Comparison of ENCODE assay signal across 8 cellular contexts in genomic region chr1:100400332-100400933, GRCh38. TPM values are rescaled to one million over a fixed set of nuclear protein-coding genes. Genes with fewer than 3 reads are reported as not detected.
DNase-seq lines count a peak whose midpoint lies in the region; ATAC-seq and TF ChIP-seq lines count a peak whose summit lies in the region.

No MANE protein-coding gene starts in this region.

- H3K9me3 ChIP-seq in OCI-LY7 (ENCODE audit: low read length) = peaks cover 8% of the 10 kb centered on the region; the same call in 1 of the 2 replicates
- H3K9me3 ChIP-seq in lung (ENCODE audit: control insufficient read depth in 2 of 2, insufficient read depth in 1 of 2, low read length in 1 of 2) = no peaks in the 10 kb centered on the region

- CTCF ChIA-PET in OCI-LY7 (lab: Charles Lee; ENCODE audit: unreplicated experiment) = interaction anchor here (1.1 kb wide), 1 partner anchor 44 kb away, joined by 3 read pairs; no protein-coding TSS in a partner anchor
- CTCF ChIA-PET in activated naive CD4-positive, alpha-beta T cell treated with anti-CD3 and anti-CD28 coated beads, Interleukin-2, amount 10 ng/mL, durations not matched to agents 7 days and 5 days (lab: Charles Lee) = interaction anchor here (1.1 to 1.4 kb wide), 3 partner anchors 14 to 55 kb away, joined by 3 to 5 read pairs (median 3); no protein-coding TSS in a partner anchor

- H3K27me3 Mint-ChIP-seq in CD14-positive monocyte (ENCODE audit: low read depth in 3 of 3) = peaks cover 0 to 4% (median 0%) of the 10 kb centered on the region in 3 donors
- no peaks in the 10 kb centered on the region for H3K27me3 Mint-ChIP-seq in activated naive CD4-positive, alpha-beta T cell treated with anti-CD3 and anti-CD28 coated beads, Interleukin-2, amount 10 ng/mL, durations not matched to agents 7 days and 5 days

- H3K27me3 ChIP-seq in lung (ENCODE audit: control insufficient read depth, insufficient read depth) = no peaks in the 10 kb centered on the region

- peak overlapping the region; percentile 70 for H2AFZ ChIP-seq in OCI-LY7 (ENCODE audit: low read length)

- ATAC-seq in GM21723 (IDR thresholded peaks at IDR 0.05; ENCODE audit: unreplicated experiment) = peak; percentile 78
- ATAC-seq in lung (ENCODE audit: insufficient read depth, low FRiP score) = no peak
- peak; percentile 57 for ATAC-seq in stimulated activated naive CD8-positive, alpha-beta T cell treated with anti-CD3 and anti-CD28 coated beads, Interleukin-15, Interleukin-2, amounts not matched to agents 100 U/mL and 50 U/mL, for 24 hours
- ATAC-seq in GM19324 (IDR thresholded peaks at IDR 0.05; ENCODE audit: low FRiP score, unreplicated experiment) = no peak

- H3K27ac ChIP-seq in OCI-LY7 (ENCODE audit: low read depth, low read length, poor library complexity, severe bottlenecking) (peak overlapping the region; percentile 8), lung (ENCODE audit: low read depth in 1 of 2, low read length in 1 of 2) (no peak overlapping the region)

- H3K4me3 ChIP-seq in OCI-LY7 (ENCODE audit: low read depth, low read length, poor library complexity, severe bottlenecking) = no peak overlapping the region
- no peak overlapping the region for H3K4me3 ChIP-seq in lung

- TF ChIP-seq CTCF in CD14-positive monocyte (IDR thresholded peaks at IDR 0.05) (no peak), OCI-LY7 (conservative IDR thresholded peaks at IDR 0.05; ENCODE audit: low read length) (no peak), lung (IDR thresholded peaks at IDR 0.05; ENCODE audit: control extremely low read depth, extremely low read depth) (no peak)

- H3K4me1 ChIP-seq in OCI-LY7 (ENCODE audit: insufficient read depth, low read length, poor library complexity, severe bottlenecking) = peaks cover 12% of the 10 kb centered on the region
- no peaks in the 10 kb centered on the region for H3K4me1 ChIP-seq in lung (ENCODE audit: control insufficient read depth in 2 of 2, insufficient read depth in 2 of 2, low read length in 2 of 2)

- no peaks in the 10 kb centered on the region for H4K20me1 ChIP-seq in OCI-LY7 (ENCODE audit: insufficient read depth, low read length)

- H3K79me2 ChIP-seq in OCI-LY7 (ENCODE audit: insufficient read depth, low read depth, low read length) = no peaks in the 10 kb centered on the region

- H3K9me2 ChIP-seq in OCI-LY7 (ENCODE audit: insufficient read depth, low read length) = no peaks in the 10 kb centered on the region

- POLR2A ChIA-PET in OCI-LY7 (lab: Charles Lee) = interaction anchor here (0.5 to 0.6 kb wide), 3 partner anchors 32 to 294 kb away, joined by 3 read pairs; no protein-coding TSS in a partner anchor

- peak overlapping the region; percentile 46 to 86 (median 68) for H3K27ac Mint-ChIP-seq in CD14-positive monocyte
- H3K27ac Mint-ChIP-seq in activated naive CD4-positive, alpha-beta T cell treated with anti-CD3 and anti-CD28 coated beads, Interleukin-2, amount 10 ng/mL, durations not matched to agents 7 days and 5 days = peak overlapping the region; percentile 99

- DNase-seq in CD14-positive monocyte (ENCODE audit: low spot score) (peak; percentile 61), OCI-LY7 (ENCODE audit: low spot score) (peak; percentile 55), lung (ENCODE audit: low spot score) (peak; percentile 34), hippocampal formation (lab: John Stamatoyannopoulos, UW) (no peak)
- DNase-seq in activated naive CD4-positive, alpha-beta T cell treated with anti-CD3 and anti-CD28 coated beads, Interleukin-2, amount 10 ng/mL, durations not matched to agents 7 days and 5 days = peak; percentile 82
- peak; percentile 43 for DNase-seq in stimulated activated naive CD8-positive, alpha-beta T cell treated with anti-CD3 and anti-CD28 coated beads, Interleukin-15, Interleukin-2, amounts not matched to agents 100 U/mL and 50 U/mL, for 24 hours

- peaks cover 60% of the 10 kb centered on the region for H3K4me1 Mint-ChIP-seq in CD14-positive monocyte
- peaks cover 91% of the 10 kb centered on the region for H3K4me1 Mint-ChIP-seq in activated naive CD4-positive, alpha-beta T cell treated with anti-CD3 and anti-CD28 coated beads, Interleukin-2, amount 10 ng/mL, durations not matched to agents 7 days and 5 days

- BruUV-seq in OCI-LY7 (replicated peaks; lab: Mats Ljungman, UMichigan) = no TSS peak

- intact Hi-C loops in CD14-positive monocyte (cut with micrococcal nuclease) = no loop called here
- intact Hi-C loops in OCI-LY7 (cut with micrococcal nuclease; ENCODE audit: unreplicated experiment) = no loop called here

- H3K9me3 Mint-ChIP-seq in CD14-positive monocyte = peaks cover 0 to 1% (median 0%) of the 10 kb centered on the region in 7 donors
- H3K9me3 Mint-ChIP-seq in activated naive CD4-positive, alpha-beta T cell treated with anti-CD3 and anti-CD28 coated beads, Interleukin-2, amount 10 ng/mL, durations not matched to agents 7 days and 5 days = peaks cover 6% of the 10 kb centered on the region

- H3K36me3 ChIP-seq in OCI-LY7 (ENCODE audit: insufficient read depth, low read length) = no peaks in the 10 kb centered on the region
- peaks cover 0 to 3% of the 10 kb centered on the region in 2 donors for H3K36me3 ChIP-seq in lung (ENCODE audit: control insufficient read depth in 2 of 2, insufficient read depth in 2 of 2, low read length in 2 of 2)

- peak overlapping the region; percentile 27 to 81 for H3K4me3 Mint-ChIP-seq in CD14-positive monocyte
- H3K4me3 Mint-ChIP-seq in activated naive CD4-positive, alpha-beta T cell treated with anti-CD3 and anti-CD28 coated beads, Interleukin-2, amount 10 ng/mL, durations not matched to agents 7 days and 5 days = peak overlapping the region; percentile 64

- H3K36me3 Mint-ChIP-seq in CD14-positive monocyte = peaks cover 18 to 21% of the 10 kb centered on the region in 2 donors
- H3K36me3 Mint-ChIP-seq in activated naive CD4-positive, alpha-beta T cell treated with anti-CD3 and anti-CD28 coated beads, Interleukin-2, amount 10 ng/mL, durations not matched to agents 7 days and 5 days = peaks cover 63% of the 10 kb centered on the region

- WGBS in lung, 2 donors = 16 to 38% methylated on average over 2 of the region's 2 CpGs

- H3K4me2 ChIP-seq in OCI-LY7 (ENCODE audit: low read length) = peak overlapping the region; percentile 49

RNA-seq across cellular contexts. Expression of gene CDC14A, which starts 48.1 kb away (rescaled TPM):
- 1 to 10 TPM; 4.2 to 6.1 TPM for polyA plus RNA-seq in CD14-positive monocyte
- 4.9 and 9.9 TPM in 2 replicates for total RNA-seq in OCI-LY7 (2014; rRNA removed; shearing (Covaris generic))
- total RNA-seq in OCI-LY7 (2022) = 7.2 and 8.2 TPM in 2 replicates
- 10 to 100 TPM; 19.1 to 45.4 TPM for total RNA-seq in lung
- 1 to 10 TPM; 3.6 to 5.1 TPM for polyA plus RNA-seq in lung

Comparison
In these comparisons a context has a peak if more than half of its experiments do, and no peak if none do; other contexts are left out.
1. DNase-seq: peak in CD14-positive monocyte (single experiment), OCI-LY7 (single experiment), activated naive CD4-positive, alpha-beta T cell treated with anti-CD3 and anti-CD28 coated beads, Interleukin-2, amount 10 ng/mL, durations not matched to agents 7 days and 5 days (single experiment), lung (single experiment) and stimulated activated naive CD8-positive, alpha-beta T cell treated with anti-CD3 and anti-CD28 coated beads, Interleukin-15, Interleukin-2, amounts not matched to agents 100 U/mL and 50 U/mL, for 24 hours (single experiment); none in hippocampal formation (0 of 2).
2. ATAC-seq: peak in GM21723 (single experiment) and stimulated activated naive CD8-positive, alpha-beta T cell treated with anti-CD3 and anti-CD28 coated beads, Interleukin-15, Interleukin-2, amounts not matched to agents 100 U/mL and 50 U/mL, for 24 hours (single experiment); none in lung (single experiment) and GM19324 (single experiment).